Comparison of ENCODE assay signal across 15 cellular contexts in genomic region chr12:93484315-93484981, GRCh38. TPM values are rescaled to one million over a fixed set of nuclear protein-coding genes. Genes with fewer than 3 reads are reported as not detected.
A peak's percentile ranks its signal among the peaks of the same experiment; 100 is the strongest.
DNase-seq lines count a peak whose midpoint lies in the region; ATAC-seq and TF ChIP-seq lines count a peak whose summit lies in the region.
"Had no signal": no experiment of that assay in that cellular context is flagged by ENCODE, and none has a peak within 500 bp of the region (broad histone marks: within the 10 kb centered on the region; RNA-seq: fewer than 3 reads in every experiment).

No MANE protein-coding gene starts in this region.

- no peak for DNase-seq in HCT116 (ENCODE audit: low read depth, low spot score)
- peak; percentile 16 to 20 for DNase-seq in SJCRH30
- peak; percentile 56 for DNase-seq in fibroblast of gingiva (ENCODE audit: low read depth)
- peak; percentile 34 for DNase-seq in renal cortical epithelial cell (ENCODE audit: low read depth)
- DNase-seq in activated naive CD4-positive, alpha-beta T cell treated with Interleukin-2 at 50 U/mL for 16 hours, result no peak
- DNase-seq in NCI-H2107 (lab: John Stamatoyannopoulos, UW), result no peak
- no peak for DNase-seq in natural killer cell
- DNase-seq: erythroblast, hypothalamus, NCI-H2171 treated with DMSO at 0.1 percent for 48 hours had no signal

- TF ChIP-seq CTCF in HCT116 (IDR thresholded peaks at IDR 0.05 in 2 of 3, conservative IDR thresholded peaks at IDR 0.05 in 1 of 3; ENCODE audit: borderline replicate concordance in 1 of 3, insufficient read depth in 1 of 3, low read depth in 2 of 3, low read length in 2 of 3) (no peak), natural killer cell (IDR thresholded peaks at IDR 0.05) (no peak)

- TF ChIP-seq RAD21 in HCT116 (IDR thresholded peaks at IDR 0.05; ENCODE audit: low read depth), result no peak

- no peak overlapping the region for H3K4me3 Mint-ChIP-seq in natural killer cell

- ATAC-seq in HCT116 (peak; percentile 66), natural killer cell (no peak)

- TF ChIP-seq POLR2A in HCT116 (IDR thresholded peaks at IDR 0.05; ENCODE audit: borderline replicate concordance, extremely low read depth, insufficient read depth, insufficient read length), result no peak

- POLR2A ChIA-PET in HCT116 (lab: Charles Lee), result no interaction called here

- H3K4me1 ChIP-seq in HCT116 (ENCODE audit: control insufficient read depth in 1 of 2, insufficient read depth in 2 of 2, low read length in 2 of 2), result peaks cover 6 to 10% of the 10 kb centered on the region in 2 experiments
- H3K4me1 ChIP-seq in SJCRH30, result peaks cover 4% of the 10 kb centered on the region
- H3K4me1 ChIP-seq: ascending aorta; BLaER1 treated with 17β-estradiol and CSF1 and Interleukin-3, amounts not matched to agents 10 nM and 100 nM had no signal

- no peak overlapping the region for H3K4me3 ChIP-seq in HCT116 (replicated peaks in 1 of 2; ENCODE audit: low read depth in 1 of 2, low read length in 2 of 2)
- H3K4me3 ChIP-seq in SJCRH30, result no peak overlapping the region
- H3K4me3 ChIP-seq: ascending aorta; BLaER1 treated with 17β-estradiol and CSF1 and Interleukin-3, amounts not matched to agents 10 nM and 100 nM; skin epidermis had no signal

- peak overlapping the region; percentile 44 for H3K4me2 ChIP-seq in HCT116 (ENCODE audit: low read length)
- H3K4me2 ChIP-seq: BLaER1 treated with 17β-estradiol and CSF1 and Interleukin-3, amounts not matched to agents 10 nM and 100 nM had no signal

- no peak overlapping the region for H3K9ac ChIP-seq in HCT116 (ENCODE audit: low read length)
- H3K9ac ChIP-seq: BLaER1 treated with 17β-estradiol and CSF1 and Interleukin-3, amounts not matched to agents 10 nM and 100 nM had no signal

- H3K36me3 ChIP-seq in HCT116 (ENCODE audit: control insufficient read depth in 1 of 2, insufficient read depth in 2 of 2, low read length in 2 of 2), result peaks cover 40 to 61% of the 10 kb centered on the region in 2 experiments
- H3K36me3 ChIP-seq in SJCRH30, result peaks cover 68% of the 10 kb centered on the region

- no peaks in the 10 kb centered on the region for H3K9me3 Mint-ChIP-seq in natural killer cell

- peaks cover 53% of the 10 kb centered on the region for H3K79me2 ChIP-seq in HCT116 (ENCODE audit: insufficient read depth, low read length)

- H3K27ac Mint-ChIP-seq in natural killer cell, result no peak overlapping the region

- H4K20me1 ChIP-seq in HCT116 (ENCODE audit: insufficient read depth), result no peaks in the 10 kb centered on the region

- no peaks in the 10 kb centered on the region for H3K27me3 ChIP-seq in HCT116 (ENCODE audit: insufficient read depth, low read length)
- H3K27me3 ChIP-seq in SJCRH30, result no peaks in the 10 kb centered on the region
- H3K27me3 ChIP-seq: ascending aorta; BLaER1 treated with 17β-estradiol and CSF1 and Interleukin-3, amounts not matched to agents 10 nM and 100 nM had no signal

- H3K36me3 Mint-ChIP-seq in natural killer cell, result no peaks in the 10 kb centered on the region

- no peaks in the 10 kb centered on the region for H3K4me1 Mint-ChIP-seq in natural killer cell

- CTCF ChIA-PET in HCT116 (lab: Charles Lee), result interaction anchor here (1.2 kb wide), 1 partner anchor 617 kb away, joined by 3 read pairs; no protein-coding TSS in a partner anchor

- intact Hi-C loops in HCT116 (cut with micrococcal nuclease), result no loop called here
- intact Hi-C loops in natural killer cell (cut with micrococcal nuclease), result no loop called here

- H3K9me3 ChIP-seq in HCT116 (ENCODE audit: control insufficient read depth in 1 of 2, insufficient read depth in 1 of 2, low read depth in 1 of 2, low read length in 2 of 2) (no peaks in the 10 kb centered on the region), SJCRH30 (replicated peaks) (no peaks in the 10 kb centered on the region)
- H3K9me3 ChIP-seq: ascending aorta; BLaER1 treated with 17β-estradiol and CSF1 and Interleukin-3, amounts not matched to agents 10 nM and 100 nM had no signal

- RAD21 ChIA-PET in HCT116 (lab: Charles Lee; ENCODE audit: low non-redundant PET in 1 of 2, low total read pairs in 2 of 2, uncharacterized antibody in 2 of 2, unreplicated experiment in 2 of 2), result no interaction called here

- no peaks in the 10 kb centered on the region for H3K9me2 ChIP-seq in HCT116 (ENCODE audit: insufficient read depth)

- no TSS peak for BruUV-seq in HCT116 (replicated peaks; lab: Mats Ljungman, UMichigan)

- H2AFZ ChIP-seq in HCT116 (ENCODE audit: low read depth, low read length, poor library complexity, severe bottlenecking), result no peak overlapping the region

- H3K27ac ChIP-seq in HCT116 (ENCODE audit: low read depth, low read length) (peak overlapping the region; percentile 15; the same call in 1 of the 2 replicates), SJCRH30 (no peak overlapping the region)
- H3K27ac ChIP-seq: ascending aorta; BLaER1 treated with 17β-estradiol and CSF1 and Interleukin-3, amounts not matched to agents 10 nM and 100 nM; RWPE1; skin epidermis; VCaP had no signal

- H3K27me3 Mint-ChIP-seq in natural killer cell (ENCODE audit: low read depth in 2 of 2), result no peaks in the 10 kb centered on the region

TF ChIP-seq in HCT116, 20 proteins besides CTCF, POLR2A, EP300 and RAD21 (continues in another document):
- no peak for TF ChIP-seq EGR1 (IDR thresholded peaks at IDR 0.05; ENCODE audit: low read depth)
- TF ChIP-seq, protein P1, sequence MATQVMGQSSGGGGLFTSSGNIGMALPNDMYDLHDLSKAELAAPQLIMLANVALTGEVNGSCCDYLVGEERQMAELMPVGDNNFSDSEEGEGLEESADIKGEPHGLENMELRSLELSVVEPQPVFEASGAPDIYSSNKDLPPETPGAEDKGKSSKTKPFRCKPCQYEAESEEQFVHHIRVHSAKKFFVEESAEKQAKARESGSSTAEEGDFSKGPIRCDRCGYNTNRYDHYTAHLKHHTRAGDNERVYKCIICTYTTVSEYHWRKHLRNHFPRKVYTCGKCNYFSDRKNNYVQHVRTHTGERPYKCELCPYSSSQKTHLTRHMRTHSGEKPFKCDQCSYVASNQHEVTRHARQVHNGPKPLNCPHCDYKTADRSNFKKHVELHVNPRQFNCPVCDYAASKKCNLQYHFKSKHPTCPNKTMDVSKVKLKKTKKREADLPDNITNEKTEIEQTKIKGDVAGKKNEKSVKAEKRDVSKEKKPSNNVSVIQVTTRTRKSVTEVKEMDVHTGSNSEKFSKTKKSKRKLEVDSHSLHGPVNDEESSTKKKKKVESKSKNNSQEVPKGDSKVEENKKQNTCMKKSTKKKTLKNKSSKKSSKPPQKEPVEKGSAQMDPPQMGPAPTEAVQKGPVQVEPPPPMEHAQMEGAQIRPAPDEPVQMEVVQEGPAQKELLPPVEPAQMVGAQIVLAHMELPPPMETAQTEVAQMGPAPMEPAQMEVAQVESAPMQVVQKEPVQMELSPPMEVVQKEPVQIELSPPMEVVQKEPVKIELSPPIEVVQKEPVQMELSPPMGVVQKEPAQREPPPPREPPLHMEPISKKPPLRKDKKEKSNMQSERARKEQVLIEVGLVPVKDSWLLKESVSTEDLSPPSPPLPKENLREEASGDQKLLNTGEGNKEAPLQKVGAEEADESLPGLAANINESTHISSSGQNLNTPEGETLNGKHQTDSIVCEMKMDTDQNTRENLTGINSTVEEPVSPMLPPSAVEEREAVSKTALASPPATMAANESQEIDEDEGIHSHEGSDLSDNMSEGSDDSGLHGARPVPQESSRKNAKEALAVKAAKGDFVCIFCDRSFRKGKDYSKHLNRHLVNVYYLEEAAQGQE (IDR thresholded peaks at IDR 0.05; ENCODE audit: low read depth), result no peak
- TF ChIP-seq, protein P2, sequence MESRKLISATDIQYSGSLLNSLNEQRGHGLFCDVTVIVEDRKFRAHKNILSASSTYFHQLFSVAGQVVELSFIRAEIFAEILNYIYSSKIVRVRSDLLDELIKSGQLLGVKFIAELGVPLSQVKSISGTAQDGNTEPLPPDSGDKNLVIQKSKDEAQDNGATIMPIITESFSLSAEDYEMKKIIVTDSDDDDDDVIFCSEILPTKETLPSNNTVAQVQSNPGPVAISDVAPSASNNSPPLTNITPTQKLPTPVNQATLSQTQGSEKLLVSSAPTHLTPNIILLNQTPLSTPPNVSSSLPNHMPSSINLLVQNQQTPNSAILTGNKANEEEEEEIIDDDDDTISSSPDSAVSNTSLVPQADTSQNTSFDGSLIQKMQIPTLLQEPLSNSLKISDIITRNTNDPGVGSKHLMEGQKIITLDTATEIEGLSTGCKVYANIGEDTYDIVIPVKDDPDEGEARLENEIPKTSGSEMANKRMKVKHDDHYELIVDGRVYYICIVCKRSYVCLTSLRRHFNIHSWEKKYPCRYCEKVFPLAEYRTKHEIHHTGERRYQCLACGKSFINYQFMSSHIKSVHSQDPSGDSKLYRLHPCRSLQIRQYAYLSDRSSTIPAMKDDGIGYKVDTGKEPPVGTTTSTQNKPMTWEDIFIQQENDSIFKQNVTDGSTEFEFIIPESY (IDR thresholded peaks at IDR 0.05; ENCODE audit: extremely low read depth, insufficient replicate concordance, low read length), result no peak
- no peak for TF ChIP-seq ZFX (IDR thresholded peaks at IDR 0.05)
- TF ChIP-seq CBX3 (IDR thresholded peaks at IDR 0.05; ENCODE audit: low read depth), result no peak
- TF ChIP-seq SIN3A (IDR thresholded peaks at IDR 0.05; ENCODE audit: low read depth), result no peak
- no peak for TF ChIP-seq ATF3 (IDR thresholded peaks at IDR 0.05)
- TF ChIP-seq YY1 (IDR thresholded peaks at IDR 0.05; ENCODE audit: extremely low read depth, insufficient replicate concordance, low read depth, low read length), result no peak
- no peak for TF ChIP-seq TCF7L2 (IDR thresholded peaks at IDR 0.05; ENCODE audit: borderline replicate concordance, extremely low read depth, insufficient read depth, insufficient read length)
- TF ChIP-seq MAX (IDR thresholded peaks at IDR 0.05), result no peak
- no peak for TF ChIP-seq JUND (IDR thresholded peaks at IDR 0.05)
- no peak for TF ChIP-seq CEBPB (IDR thresholded peaks at IDR 0.05; ENCODE audit: low read depth)
- no peak for TF ChIP-seq FOSL1 (IDR thresholded peaks at IDR 0.05; ENCODE audit: low read depth)

RNA-seq across cellular contexts. Expression of gene MRPL42, which starts 17.1 kb away (rescaled TPM):
- total RNA-seq in HCT116 (2021; ENCODE audit: unreplicated experiment) (120 TPM), renal cortical epithelial cell (137 and 139 TPM in 2 replicates), natural killer cell (10 to 100 TPM; 36.4 to 42.7 (median 37.1) TPM)
- 49.7 and 72.2 TPM in 2 replicates for polyA plus RNA-seq in HCT116 (2012)
- 93.2 and 117 TPM in 2 replicates for total RNA-seq in SJCRH30 (2014; rRNA removed; shearing (Covaris generic))

RNA-seq across cellular contexts. Expression of gene UBE2N, which starts 42.7 kb away (rescaled TPM):
- total RNA-seq in HCT116 (2021; ENCODE audit: unreplicated experiment) (140 TPM), renal cortical epithelial cell (58.4 and 72.9 TPM in 2 replicates), natural killer cell (10 to 100 TPM; 72.3 to 79.7 (median 72.9) TPM)
- 63.6 and 88.6 TPM in 2 replicates for polyA plus RNA-seq in HCT116 (2012)
- 210 and 222 TPM in 2 replicates for total RNA-seq in SJCRH30 (2014; rRNA removed; shearing (Covaris generic))

Comparison
In these comparisons a context has a peak if more than half of its experiments do, and no peak if none do; other contexts are left out.
1. DNase-seq: peak in SJCRH30 (2 of 2), fibroblast of gingiva (single experiment) and renal cortical epithelial cell (single experiment); none in HCT116 (single experiment), activated naive CD4-positive, alpha-beta T cell treated with Interleukin-2 at 50 U/mL for 16 hours (single experiment), NCI-H2107 (single experiment) and natural killer cell (single experiment).